In genomic region chr5:142317673-142318261, GRCh38 we compare ENCODE assay signal across 11 cellular contexts. TPM values are rescaled to one million over a fixed set of nuclear protein-coding genes. Genes with fewer than 3 reads are reported as not detected.
DNase-seq lines count a peak whose midpoint lies in the region; ATAC-seq and TF ChIP-seq lines count a peak whose summit lies in the region.
"Had no signal": no experiment of that assay in that cellular context is flagged by ENCODE, and none has a peak within 500 bp of the region (broad histone marks: within the 10 kb centered on the region; RNA-seq: fewer than 3 reads in every experiment).

No MANE protein-coding gene starts in this region.

- H3K27ac Mint-ChIP-seq in GM23338, result peak overlapping the region; percentile 74
- no peak overlapping the region for H3K27ac Mint-ChIP-seq in activated T-helper 1 cell treated with anti-CD3 and anti-CD28 coated beads, Interleukin-12 subunit alpha, Interleukin-12 subunit beta, Interleukin-2, Interleukin-4 antibody, amounts not matched to agents 30 ng/mL and 10 ng/mL and 1 ng/mL, durations not matched to agents 14 hours and 24 hours and 36 hours

- in situ Hi-C loops in astrocyte of the spinal cord (cut with HindIII; ENCODE audit: low sequenced_read_pairs), result no loop called here

- no peaks in the 10 kb centered on the region for H3K9me2 ChIP-seq in GM23338 (ENCODE audit: insufficient read depth)

- H2AFZ ChIP-seq in GM23338, result no peak overlapping the region

- peaks cover 74% of the 10 kb centered on the region for H3F3A ChIP-seq in GM23338 (replicated peaks; ENCODE audit: low read depth)

- H3K79me2 ChIP-seq in GM23338 (replicated peaks; ENCODE audit: insufficient read depth), result peaks cover 100% of the 10 kb centered on the region

- H3K4me1 ChIP-seq in GM23338 (ENCODE audit: insufficient read depth), result peaks cover 88% of the 10 kb centered on the region
- peaks cover 0 to 100% (median 63%) of the 10 kb centered on the region in 4 donors for H3K4me1 ChIP-seq in tibial artery

- H3K27ac ChIP-seq in GM23338 (ENCODE audit: low read depth), result peak overlapping the region; percentile 57
- H3K27ac ChIP-seq in tibial artery, result peak overlapping the region; percentile 40 to 96

- H3K4me2 ChIP-seq in GM23338, result peak overlapping the region; percentile 100

- TF ChIP-seq CTCF in GM23338 (conservative IDR thresholded peaks at IDR 0.05; ENCODE audit: low read depth in 2 of 2) (peak; percentile 23 to 50; a peak in 3 of 4 replicates), astrocyte of the spinal cord (IDR thresholded peaks at IDR 0.05; ENCODE audit: low read depth, low read length) (peak; percentile 49), tibial artery (IDR thresholded peaks at IDR 0.05) (no peak)

- no peak for ATAC-seq in GM23338
- ATAC-seq in left ventricle myocardium superior, result peak; percentile 15
- ATAC-seq in GM18498 (IDR thresholded peaks at IDR 0.05; ENCODE audit: unreplicated experiment), result no peak

- H3K4me1 Mint-ChIP-seq in GM23338, result peaks cover 85% of the 10 kb centered on the region
- peaks cover 45% of the 10 kb centered on the region for H3K4me1 Mint-ChIP-seq in activated T-helper 1 cell treated with anti-CD3 and anti-CD28 coated beads, Interleukin-12 subunit alpha, Interleukin-12 subunit beta, Interleukin-2, Interleukin-4 antibody, amounts not matched to agents 30 ng/mL and 10 ng/mL and 1 ng/mL, durations not matched to agents 14 hours and 24 hours and 36 hours (ENCODE audit: low read depth)

- H3K27me3 Mint-ChIP-seq in GM23338 (ENCODE audit: insufficient read depth, low read depth, poor library complexity), result peaks cover 12% of the 10 kb centered on the region
- H3K27me3 Mint-ChIP-seq in activated T-helper 1 cell treated with anti-CD3 and anti-CD28 coated beads, Interleukin-12 subunit alpha, Interleukin-12 subunit beta, Interleukin-2, Interleukin-4 antibody, amounts not matched to agents 30 ng/mL and 10 ng/mL and 1 ng/mL, durations not matched to agents 14 hours and 24 hours and 36 hours (ENCODE audit: insufficient read depth), result peaks cover 8% of the 10 kb centered on the region

- intact Hi-C loops in left ventricle myocardium superior (cut with micrococcal nuclease) (no loop called here), tibial artery (cut with DNase I; ENCODE audit: low total_unique reads) (no loop called here)
- intact Hi-C loops in activated T-helper 1 cell treated with anti-CD3 and anti-CD28 coated beads, Interleukin-12 subunit alpha, Interleukin-12 subunit beta, Interleukin-2, Interleukin-4 antibody, amounts not matched to agents 30 ng/mL and 10 ng/mL and 1 ng/mL, durations not matched to agents 14 hours and 24 hours and 36 hours (cut with micrococcal nuclease), result loop anchor here (5.0 kb wide), 1 partner anchor 230 kb away; no protein-coding TSS in a partner anchor

- H3K4me3 ChIP-seq in GM23338 (peak overlapping the region; percentile 98), astrocyte of the spinal cord (ENCODE audit: low read depth, low read length) (no peak overlapping the region), tibial artery (no peak overlapping the region)

- H3K36me3 Mint-ChIP-seq in GM23338 (ENCODE audit: low read depth), result peaks cover 97% of the 10 kb centered on the region
- H3K36me3 Mint-ChIP-seq in activated T-helper 1 cell treated with anti-CD3 and anti-CD28 coated beads, Interleukin-12 subunit alpha, Interleukin-12 subunit beta, Interleukin-2, Interleukin-4 antibody, amounts not matched to agents 30 ng/mL and 10 ng/mL and 1 ng/mL, durations not matched to agents 14 hours and 24 hours and 36 hours (ENCODE audit: low read depth), result no peaks in the 10 kb centered on the region

- peaks cover 99% of the 10 kb centered on the region for H4K20me1 ChIP-seq in GM23338 (replicated peaks; ENCODE audit: insufficient read depth)

- H3K4me3 Mint-ChIP-seq in GM23338, result peak overlapping the region; percentile 100
- no peak overlapping the region for H3K4me3 Mint-ChIP-seq in activated T-helper 1 cell treated with anti-CD3 and anti-CD28 coated beads, Interleukin-12 subunit alpha, Interleukin-12 subunit beta, Interleukin-2, Interleukin-4 antibody, amounts not matched to agents 30 ng/mL and 10 ng/mL and 1 ng/mL, durations not matched to agents 14 hours and 24 hours and 36 hours

- no peaks in the 10 kb centered on the region for H3K27me3 ChIP-seq in GM23338 (ENCODE audit: insufficient read depth)
- no peaks in the 10 kb centered on the region for H3K27me3 ChIP-seq in tibial artery

- H3K9me3 Mint-ChIP-seq in GM23338, result no peaks in the 10 kb centered on the region
- H3K9me3 Mint-ChIP-seq in activated T-helper 1 cell treated with anti-CD3 and anti-CD28 coated beads, Interleukin-12 subunit alpha, Interleukin-12 subunit beta, Interleukin-2, Interleukin-4 antibody, amounts not matched to agents 30 ng/mL and 10 ng/mL and 1 ng/mL, durations not matched to agents 14 hours and 24 hours and 36 hours, result no peaks in the 10 kb centered on the region

- peaks cover 67% of the 10 kb centered on the region for H3K36me3 ChIP-seq in GM23338 (ENCODE audit: insufficient read depth)
- H3K36me3 ChIP-seq in tibial artery, result peaks cover 10 to 21% (median 21%) of the 10 kb centered on the region in 3 donors

- no peaks in the 10 kb centered on the region for H3K9me3 ChIP-seq in tibial artery

- no peak for DNase-seq in GM23338 (ENCODE audit: low spot score)
- DNase-seq in astrocyte of the spinal cord (ENCODE audit: low read depth, low spot score), result no peak
- DNase-seq in left ventricle myocardium superior, result peak; percentile 55
- DNase-seq in tibial artery, result no peak
- no peak for DNase-seq in activated T-helper 1 cell treated with anti-CD3 and anti-CD28 coated beads, Interleukin-12 subunit alpha, Interleukin-12 subunit beta, Interleukin-2, Interleukin-4 antibody, amounts not matched to agents 30 ng/mL and 10 ng/mL and 1 ng/mL, durations not matched to agents 14 hours and 24 hours and 36 hours (ENCODE audit: low spot score)
- DNase-seq in NCI-H1092 treated with DMSO at 0.1 percent for 48 hours (lab: John Stamatoyannopoulos, UW), result no peak
- DNase-seq: DMS 273 treated with DMSO at 0.1 percent for 48 hours; islet precursor cell; NCI-H2227 treated with DMSO at 0.1 percent for 48 hours; stimulated activated CD8-positive, alpha-beta memory T cell treated with anti-CD3 and anti-CD28 coated beads, Interleukin-4, amount 100 ng/mL, for 48 hours had no signal

TF ChIP-seq in GM23338, 12 proteins besides CTCF, POLR2A, EP300 and RAD21 (continues in another document):
- TF ChIP-seq CREB1 (CRISPR knock-in tag; IDR thresholded peaks at IDR 0.05; ENCODE audit: low read depth) (no peak), ZNF114 (CRISPR knock-in tag; IDR thresholded peaks at IDR 0.05) (no peak), STAT1 (IDR thresholded peaks at IDR 0.05; ENCODE audit: unreplicated experiment) (no peak), POLR2AphosphoS5 (IDR thresholded peaks at IDR 0.05; ENCODE audit: low read depth) (no peak; the same call in 1 of the 2 replicates), EZH2 (IDR thresholded peaks at IDR 0.05; ENCODE audit: low read depth, unreplicated experiment) (no peak), NANOG (IDR thresholded peaks at IDR 0.05; ENCODE audit: borderline replicate concordance) (no peak), ZNF331 (CRISPR knock-in tag; IDR thresholded peaks at IDR 0.05; ENCODE audit: low read depth) (no peak), JUNB (IDR thresholded peaks at IDR 0.05; ENCODE audit: unreplicated experiment) (no peak)
- TF ChIP-seq, protein P1, sequence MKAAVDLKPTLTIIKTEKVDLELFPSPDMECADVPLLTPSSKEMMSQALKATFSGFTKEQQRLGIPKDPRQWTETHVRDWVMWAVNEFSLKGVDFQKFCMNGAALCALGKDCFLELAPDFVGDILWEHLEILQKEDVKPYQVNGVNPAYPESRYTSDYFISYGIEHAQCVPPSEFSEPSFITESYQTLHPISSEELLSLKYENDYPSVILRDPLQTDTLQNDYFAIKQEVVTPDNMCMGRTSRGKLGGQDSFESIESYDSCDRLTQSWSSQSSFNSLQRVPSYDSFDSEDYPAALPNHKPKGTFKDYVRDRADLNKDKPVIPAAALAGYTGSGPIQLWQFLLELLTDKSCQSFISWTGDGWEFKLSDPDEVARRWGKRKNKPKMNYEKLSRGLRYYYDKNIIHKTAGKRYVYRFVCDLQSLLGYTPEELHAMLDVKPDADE (IDR thresholded peaks at IDR 0.05), result no peak
- TF ChIP-seq, protein P2, sequence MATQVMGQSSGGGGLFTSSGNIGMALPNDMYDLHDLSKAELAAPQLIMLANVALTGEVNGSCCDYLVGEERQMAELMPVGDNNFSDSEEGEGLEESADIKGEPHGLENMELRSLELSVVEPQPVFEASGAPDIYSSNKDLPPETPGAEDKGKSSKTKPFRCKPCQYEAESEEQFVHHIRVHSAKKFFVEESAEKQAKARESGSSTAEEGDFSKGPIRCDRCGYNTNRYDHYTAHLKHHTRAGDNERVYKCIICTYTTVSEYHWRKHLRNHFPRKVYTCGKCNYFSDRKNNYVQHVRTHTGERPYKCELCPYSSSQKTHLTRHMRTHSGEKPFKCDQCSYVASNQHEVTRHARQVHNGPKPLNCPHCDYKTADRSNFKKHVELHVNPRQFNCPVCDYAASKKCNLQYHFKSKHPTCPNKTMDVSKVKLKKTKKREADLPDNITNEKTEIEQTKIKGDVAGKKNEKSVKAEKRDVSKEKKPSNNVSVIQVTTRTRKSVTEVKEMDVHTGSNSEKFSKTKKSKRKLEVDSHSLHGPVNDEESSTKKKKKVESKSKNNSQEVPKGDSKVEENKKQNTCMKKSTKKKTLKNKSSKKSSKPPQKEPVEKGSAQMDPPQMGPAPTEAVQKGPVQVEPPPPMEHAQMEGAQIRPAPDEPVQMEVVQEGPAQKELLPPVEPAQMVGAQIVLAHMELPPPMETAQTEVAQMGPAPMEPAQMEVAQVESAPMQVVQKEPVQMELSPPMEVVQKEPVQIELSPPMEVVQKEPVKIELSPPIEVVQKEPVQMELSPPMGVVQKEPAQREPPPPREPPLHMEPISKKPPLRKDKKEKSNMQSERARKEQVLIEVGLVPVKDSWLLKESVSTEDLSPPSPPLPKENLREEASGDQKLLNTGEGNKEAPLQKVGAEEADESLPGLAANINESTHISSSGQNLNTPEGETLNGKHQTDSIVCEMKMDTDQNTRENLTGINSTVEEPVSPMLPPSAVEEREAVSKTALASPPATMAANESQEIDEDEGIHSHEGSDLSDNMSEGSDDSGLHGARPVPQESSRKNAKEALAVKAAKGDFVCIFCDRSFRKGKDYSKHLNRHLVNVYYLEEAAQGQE (IDR thresholded peaks at IDR 0.05; ENCODE audit: unreplicated experiment), result no peak

RNA-seq across cellular contexts. Expression of gene SPRY4, which starts 7.1 kb away (rescaled TPM):
- total RNA-seq in GM23338 (2014; rRNA removed; shearing (Covaris generic)), result 177 and 240 TPM in 2 replicates
- polyA plus RNA-seq in GM23338 (2016; fragmentation: Nextera tagmentation; extraction: Ambion mirVana), result 70.6 and 70.9 TPM in 2 replicates
- total RNA-seq in left ventricle myocardium superior, result 8.3 TPM
- 1.7 and 2.4 TPM in 2 replicates for total RNA-seq in activated T-helper 1 cell treated with anti-CD3 and anti-CD28 coated beads, Interleukin-12 subunit alpha, Interleukin-12 subunit beta, Interleukin-2, Interleukin-4 antibody, amounts not matched to agents 30 ng/mL and 10 ng/mL and 1 ng/mL, durations not matched to agents 14 hours and 24 hours and 36 hours

Comparison
In these comparisons a context has a peak if more than half of its experiments do, and no peak if none do; other contexts are left out.
1. CTCF ChIP-seq: peak in GM23338 (2 of 2) and astrocyte of the spinal cord (single experiment); none in tibial artery (0 of 2).
2. RNA of gene SPRY4, which starts 7.1 kb away (total RNA-seq): 177 to 240 TPM in GM23338; 8.3 TPM in left ventricle myocardium superior (single experiment) and 1.7 to 2.4 TPM in activated T-helper 1 cell treated with anti-CD3 and anti-CD28 coated beads, Interleukin-12 subunit alpha, Interleukin-12 subunit beta, Interleukin-2, Interleukin-4 antibody, amounts not matched to agents 30 ng/mL and 10 ng/mL and 1 ng/mL, durations not matched to agents 14 hours and 24 hours and 36 hours; every median in the first group is over 10 times any median in the second.